ENCODE assay signal across 8 cellular contexts in genomic region chr12:102201662-102202061, GRCh38. TPM values are rescaled to one million over a fixed set of nuclear protein-coding genes. Genes with fewer than 3 reads are reported as not detected.
"Had no signal": no experiment of that assay in that cellular context is flagged by ENCODE, and none has a peak within 500 bp of the region (broad histone marks: within the 10 kb centered on the region; RNA-seq: fewer than 3 reads in every experiment).

No MANE protein-coding gene starts in this region.

- H2AFZ ChIP-seq: GM23338 had no signal

- H3K27me3 Mint-ChIP-seq: IgD-negative memory B cell had no signal

- H3K4me3 Mint-ChIP-seq: GM23338, H9, IgD-negative memory B cell had no signal

- ATAC-seq: GM23338, HepG2 had no signal

- H3K4me2 ChIP-seq: GM23338 had no signal

- H3K27ac Mint-ChIP-seq: GM23338, H9, IgD-negative memory B cell had no signal

- H3K27ac ChIP-seq: HL-60 had no signal

- H3K4me3 ChIP-seq: GM23338 had no signal

- H3K4me1 Mint-ChIP-seq: GM23338, H9 had no signal

- DNase-seq: H9, HCEC 1CT had no signal

RNA-seq across cellular contexts. Expression of gene PMCH, which starts 4.0 kb away (rescaled TPM):
- total RNA-seq: GM23338, H1, H9, HepG2, HT1080 had no signal
- polyA plus RNA-seq: H1, HepG2, IgD-negative memory B cell had no signal
